9 cellular contexts compared by ENCODE assay signal in genomic region chr10:8052344-8052969, GRCh38. TPM values are rescaled to one million over a fixed set of nuclear protein-coding genes. Genes with fewer than 3 reads are reported as not detected.
A peak's percentile ranks its signal among the peaks of the same experiment; 100 is the strongest.
DNase-seq lines count a peak whose midpoint lies in the region; ATAC-seq and TF ChIP-seq lines count a peak whose summit lies in the region.
"Had no signal": no experiment of that assay in that cellular context is flagged by ENCODE, and none has a peak within 500 bp of the region (broad histone marks: within the 10 kb centered on the region; RNA-seq: fewer than 3 reads in every experiment).

No MANE protein-coding gene starts in this region.

- CTCF ChIA-PET in T-cell (lab: Charles Lee), result interaction anchor here (0.6 to 1.2 kb wide), 3 partner anchors 9 to 280 kb away, joined by 3 read pairs; no protein-coding TSS in a partner anchor

- H3K79me2 ChIP-seq in GM23338 (replicated peaks; ENCODE audit: insufficient read depth), result no peaks in the 10 kb centered on the region

- H3K27ac ChIP-seq in GM23338 (ENCODE audit: low read depth), result no peak overlapping the region
- no peak overlapping the region for H3K27ac ChIP-seq in brain microvascular endothelial cell
- H3K27ac ChIP-seq: SK-N-MC had no signal

- peaks cover 31% of the 10 kb centered on the region for H3F3A ChIP-seq in GM23338 (replicated peaks; ENCODE audit: low read depth)

- peak overlapping the region; percentile 99 for H3K4me2 ChIP-seq in GM23338

- POLR2A ChIA-PET in T-cell (lab: Charles Lee), result interaction anchor here in 1 of 2 donors (0.6 kb wide), 1 partner anchor 280 kb away, joined by 4 read pairs; no protein-coding TSS in a partner anchor

- peaks cover 49% of the 10 kb centered on the region for H3K4me1 ChIP-seq in GM23338 (ENCODE audit: insufficient read depth)

- H3K4me3 ChIP-seq in GM23338 (peak overlapping the region; percentile 60), brain microvascular endothelial cell (ENCODE audit: low read depth, low read length) (no peak overlapping the region)

- H3K9me3 Mint-ChIP-seq in GM23338 (no peaks in the 10 kb centered on the region; the same call in 2 of the 3 replicates), T-cell (no peaks in the 10 kb centered on the region), endothelial cell (ENCODE audit: unreplicated experiment) (no peaks in the 10 kb centered on the region), osteocyte (ENCODE audit: unreplicated experiment) (no peaks in the 10 kb centered on the region)

- ATAC-seq in GM23338, result no peak
- no peak for ATAC-seq in T-cell (replicated peaks in 1 of 4)
- no peak for ATAC-seq in GM18517 (IDR thresholded peaks at IDR 0.05; ENCODE audit: unreplicated experiment)

- DNase-seq in GM23338 (ENCODE audit: low spot score), result no peak
- DNase-seq in T-cell, result peak in 12 of 34 experiments; percentile 34 to 54 (median 41)
- DNase-seq in endothelial cell (ENCODE audit: low spot score), result no peak
- DNase-seq in osteocyte (ENCODE audit: extremely low spot score, unreplicated experiment), result peak; percentile 48
- DNase-seq in brain microvascular endothelial cell, result no peak
- DNase-seq in T-helper 9 cell, result no peak
- DNase-seq: NCI-H2227 treated with DMSO at 0.1 percent for 48 hours had no signal

- no peaks in the 10 kb centered on the region for H3K9me2 ChIP-seq in GM23338 (ENCODE audit: insufficient read depth)

- no peak overlapping the region for H2AFZ ChIP-seq in GM23338

- H3K4me3 Mint-ChIP-seq in GM23338 (peak overlapping the region; percentile 66), T-cell (peak overlapping the region; percentile 92 to 96 (median 92)), endothelial cell (ENCODE audit: unreplicated experiment) (peak overlapping the region; percentile 87), osteocyte (ENCODE audit: unreplicated experiment) (peak overlapping the region; percentile 44)

- peaks cover 4% of the 10 kb centered on the region; the same call in 1 of the 2 replicates for H4K20me1 ChIP-seq in GM23338 (replicated peaks; ENCODE audit: insufficient read depth)

- H3K27me3 ChIP-seq in GM23338 (ENCODE audit: insufficient read depth), result peaks cover 97% of the 10 kb centered on the region
- peaks cover 88% of the 10 kb centered on the region for H3K27me3 ChIP-seq in brain microvascular endothelial cell (replicated peaks)

- H3K4me1 Mint-ChIP-seq in GM23338 (peaks cover 51% of the 10 kb centered on the region), T-cell (peaks cover 35 to 52% (median 49%) of the 10 kb centered on the region in 3 donors), endothelial cell (ENCODE audit: unreplicated experiment) (peaks cover 38% of the 10 kb centered on the region), osteocyte (ENCODE audit: unreplicated experiment) (peaks cover 30% of the 10 kb centered on the region)

- peaks cover 2% of the 10 kb centered on the region; the same call in 1 of the 3 replicates for H3K36me3 Mint-ChIP-seq in GM23338 (ENCODE audit: low read depth)
- H3K36me3 Mint-ChIP-seq in T-cell, result peaks cover 4% of the 10 kb centered on the region
- H3K36me3 Mint-ChIP-seq in endothelial cell (ENCODE audit: low read depth, unreplicated experiment), result peaks cover 13% of the 10 kb centered on the region
- no peaks in the 10 kb centered on the region for H3K36me3 Mint-ChIP-seq in osteocyte (ENCODE audit: unreplicated experiment)

- H3K27ac Mint-ChIP-seq in GM23338 (no peak overlapping the region), T-cell (peak overlapping the region; percentile 62 to 84), endothelial cell (ENCODE audit: unreplicated experiment) (peak overlapping the region; percentile 74), osteocyte (ENCODE audit: unreplicated experiment) (no peak overlapping the region)

- in situ Hi-C loops in brain microvascular endothelial cell (cut with HindIII; ENCODE audit: low pct_ligation_motif_present, low sequenced_read_pairs), result no loop called here

- TF ChIP-seq CTCF in GM23338 (conservative IDR thresholded peaks at IDR 0.05; ENCODE audit: low read depth in 2 of 2) (no peak), endothelial cell (IDR thresholded peaks at IDR 0.05; ENCODE audit: unreplicated experiment) (no peak), osteocyte (IDR thresholded peaks at IDR 0.05) (no peak), brain microvascular endothelial cell (IDR thresholded peaks at IDR 0.05; ENCODE audit: low read depth, low read length, missing control alignments) (no peak)

- no peaks in the 10 kb centered on the region for H3K36me3 ChIP-seq in GM23338 (ENCODE audit: insufficient read depth)
- no peaks in the 10 kb centered on the region for H3K36me3 ChIP-seq in brain microvascular endothelial cell (replicated peaks)

- H3K27me3 Mint-ChIP-seq in GM23338 (ENCODE audit: insufficient read depth, low read depth, poor library complexity) (peaks cover 91% of the 10 kb centered on the region), T-cell (peaks cover 18 to 35% of the 10 kb centered on the region in 2 donors), endothelial cell (ENCODE audit: unreplicated experiment) (peaks cover 31% of the 10 kb centered on the region), osteocyte (ENCODE audit: unreplicated experiment) (peaks cover 66% of the 10 kb centered on the region)

TF ChIP-seq in GM23338, 12 proteins besides CTCF, POLR2A, EP300 and RAD21:
- TF ChIP-seq, protein P1, sequence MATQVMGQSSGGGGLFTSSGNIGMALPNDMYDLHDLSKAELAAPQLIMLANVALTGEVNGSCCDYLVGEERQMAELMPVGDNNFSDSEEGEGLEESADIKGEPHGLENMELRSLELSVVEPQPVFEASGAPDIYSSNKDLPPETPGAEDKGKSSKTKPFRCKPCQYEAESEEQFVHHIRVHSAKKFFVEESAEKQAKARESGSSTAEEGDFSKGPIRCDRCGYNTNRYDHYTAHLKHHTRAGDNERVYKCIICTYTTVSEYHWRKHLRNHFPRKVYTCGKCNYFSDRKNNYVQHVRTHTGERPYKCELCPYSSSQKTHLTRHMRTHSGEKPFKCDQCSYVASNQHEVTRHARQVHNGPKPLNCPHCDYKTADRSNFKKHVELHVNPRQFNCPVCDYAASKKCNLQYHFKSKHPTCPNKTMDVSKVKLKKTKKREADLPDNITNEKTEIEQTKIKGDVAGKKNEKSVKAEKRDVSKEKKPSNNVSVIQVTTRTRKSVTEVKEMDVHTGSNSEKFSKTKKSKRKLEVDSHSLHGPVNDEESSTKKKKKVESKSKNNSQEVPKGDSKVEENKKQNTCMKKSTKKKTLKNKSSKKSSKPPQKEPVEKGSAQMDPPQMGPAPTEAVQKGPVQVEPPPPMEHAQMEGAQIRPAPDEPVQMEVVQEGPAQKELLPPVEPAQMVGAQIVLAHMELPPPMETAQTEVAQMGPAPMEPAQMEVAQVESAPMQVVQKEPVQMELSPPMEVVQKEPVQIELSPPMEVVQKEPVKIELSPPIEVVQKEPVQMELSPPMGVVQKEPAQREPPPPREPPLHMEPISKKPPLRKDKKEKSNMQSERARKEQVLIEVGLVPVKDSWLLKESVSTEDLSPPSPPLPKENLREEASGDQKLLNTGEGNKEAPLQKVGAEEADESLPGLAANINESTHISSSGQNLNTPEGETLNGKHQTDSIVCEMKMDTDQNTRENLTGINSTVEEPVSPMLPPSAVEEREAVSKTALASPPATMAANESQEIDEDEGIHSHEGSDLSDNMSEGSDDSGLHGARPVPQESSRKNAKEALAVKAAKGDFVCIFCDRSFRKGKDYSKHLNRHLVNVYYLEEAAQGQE (IDR thresholded peaks at IDR 0.05; ENCODE audit: unreplicated experiment), result no peak
- no peak for TF ChIP-seq EZH2phosphoT487 (IDR thresholded peaks at IDR 0.05; ENCODE audit: unreplicated experiment)
- TF ChIP-seq, protein P2, sequence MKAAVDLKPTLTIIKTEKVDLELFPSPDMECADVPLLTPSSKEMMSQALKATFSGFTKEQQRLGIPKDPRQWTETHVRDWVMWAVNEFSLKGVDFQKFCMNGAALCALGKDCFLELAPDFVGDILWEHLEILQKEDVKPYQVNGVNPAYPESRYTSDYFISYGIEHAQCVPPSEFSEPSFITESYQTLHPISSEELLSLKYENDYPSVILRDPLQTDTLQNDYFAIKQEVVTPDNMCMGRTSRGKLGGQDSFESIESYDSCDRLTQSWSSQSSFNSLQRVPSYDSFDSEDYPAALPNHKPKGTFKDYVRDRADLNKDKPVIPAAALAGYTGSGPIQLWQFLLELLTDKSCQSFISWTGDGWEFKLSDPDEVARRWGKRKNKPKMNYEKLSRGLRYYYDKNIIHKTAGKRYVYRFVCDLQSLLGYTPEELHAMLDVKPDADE (IDR thresholded peaks at IDR 0.05), result no peak
- no peak for TF ChIP-seq JUNB (IDR thresholded peaks at IDR 0.05; ENCODE audit: unreplicated experiment)
- no peak for TF ChIP-seq STAT1 (IDR thresholded peaks at IDR 0.05; ENCODE audit: unreplicated experiment)
- TF ChIP-seq EZH2 (IDR thresholded peaks at IDR 0.05; ENCODE audit: low read depth, unreplicated experiment), result peak; percentile 89
TF ChIP-seq in GM23338: peak in this region for 1.

RNA-seq across cellular contexts. Expression of gene GATA3, which starts 2.0 kb away (rescaled TPM):
- total RNA-seq in GM23338 (2014; rRNA removed; shearing (Covaris generic)), result not detected in 2 replicates
- polyA plus RNA-seq in GM23338 (2016; fragmentation: Nextera tagmentation; extraction: Ambion mirVana), result 0.23 and 0.33 TPM in 2 replicates
- total RNA-seq in T-cell, result 10 to 100 TPM; 47.2 to 98.1 (median 59.9) TPM
- total RNA-seq in endothelial cell (ENCODE audit: unreplicated experiment), result 70.9 TPM
- total RNA-seq in osteocyte, result not detected in 2 replicates

Comparison
In these comparisons a context has a peak if more than half of its experiments do, and no peak if none do; other contexts are left out.
1. H3K27ac Mint-ChIP-seq: peak in T-cell (2 of 2) and endothelial cell (single experiment); none in GM23338 (single experiment) and osteocyte (single experiment).
2. RNA of gene GATA3, which starts 2.0 kb away (total RNA-seq): 70.9 TPM in endothelial cell (single experiment) and 47.2 to 98.1 TPM in T-cell; not detected in GM23338 and not detected in osteocyte; every median in the first group is over 10 times any median in the second.
3. Peak in every context shown above with its lines, with median percentiles within 50 percentile points of each other: H3K4me3 Mint-ChIP-seq.